In genomic region chr6:144372116-144372515, GRCh38 we compare ENCODE assay signal across 18 cellular contexts.
DNase-seq lines count a peak whose midpoint lies in the region; ATAC-seq, FAIRE-seq and TF ChIP-seq lines count a peak whose summit lies in the region.
"Had no signal": no experiment of that assay in that cellular context is flagged by ENCODE, and none has a peak within 500 bp of the region (broad histone marks: within the 10 kb centered on the region; RNA-seq: fewer than 3 reads in every experiment).

No MANE protein-coding gene starts in this region.

- H3K79me2 ChIP-seq in GM23338 (replicated peaks; ENCODE audit: insufficient read depth) (peaks cover 79% of the 10 kb centered on the region), K562 (ENCODE audit: control insufficient read depth, insufficient read depth, low read length) (no peaks in the 10 kb centered on the region)

- H3K4me1 ChIP-seq in GM23338 (ENCODE audit: insufficient read depth) (peaks cover 12% of the 10 kb centered on the region), K562 (replicated peaks in 1 of 2; ENCODE audit: control insufficient read depth in 2 of 2, insufficient read depth in 2 of 2, low read length in 2 of 2) (no peaks in the 10 kb centered on the region)

- DNase-seq in NCI-H82 (lab: John Stamatoyannopoulos, UW), result peak; percentile 27
- no peak for DNase-seq in NCI-H82 treated with DMSO at 0.1 percent for 48 hours (lab: John Stamatoyannopoulos, UW; ENCODE audit: unreplicated experiment)
- DNase-seq in GM23338 (ENCODE audit: low spot score), result no peak
- DNase-seq in K562 (ENCODE audit: extremely low read depth in 1 of 4, low spot score in 3 of 4), result no peak
- DNase-seq in memory B cell (ENCODE audit: low spot score in 2 of 2), result no peak
- no peak for DNase-seq in activated CD4-positive, alpha-beta T cell treated with anti-CD3 and anti-CD28 coated beads, Interleukin-2, amount 10 ng/mL, durations not matched to agents 7 days and 5 days
- DNase-seq in KG1 (lab: John Stamatoyannopoulos, UW), result no peak
- DNase-seq: AML-193; Calu3; CD8-positive, alpha-beta T cell; DMS79 treated with DMSO at 0.1 percent for 48 hours; GF-D8; GOT3; H9; IMR-90 had no signal

- H3F3A ChIP-seq in GM23338 (replicated peaks; ENCODE audit: low read depth), result no peaks in the 10 kb centered on the region

- CTCF ChIA-PET in K562 (lab: Yijun Ruan, JAX; ENCODE audit: low intra/inter-chr PET ratio), result no interaction called here
- CTCF ChIA-PET in activated CD4-positive, alpha-beta T cell treated with anti-CD3 and anti-CD28 coated beads, Interleukin-2, amount 10 ng/mL, durations not matched to agents 7 days and 5 days (lab: Charles Lee), result no interaction called here

- TF ChIP-seq CTCF in GM23338 (conservative IDR thresholded peaks at IDR 0.05; ENCODE audit: low read depth in 2 of 2) (no peak), K562 (IDR thresholded peaks at IDR 0.05 in 2 of 3, conservative IDR thresholded peaks at IDR 0.05 in 1 of 3; ENCODE audit: insufficient read depth in 2 of 3, low read depth in 1 of 3, low read length in 3 of 3) (no peak)

- POLR2A ChIA-PET in K562 (lab: Yijun Ruan, JAX), result interaction anchor here (0.6 kb wide), 1 partner anchor 671 kb away, joined by 3 read pairs; no protein-coding TSS in a partner anchor
- POLR2A ChIA-PET in activated CD4-positive, alpha-beta T cell treated with anti-CD3 and anti-CD28 coated beads, Interleukin-2, amount 10 ng/mL, durations not matched to agents 7 days and 5 days (lab: Charles Lee), result no interaction called here

- TF ChIP-seq EP300 in K562 (IDR thresholded peaks at IDR 0.05; ENCODE audit: low read length), result no peak

- H3K9me3 ChIP-seq in K562 (replicated peaks; ENCODE audit: control insufficient read depth, insufficient read depth, low read depth, low read length), result no peaks in the 10 kb centered on the region
- H3K9me3 ChIP-seq: A549 had no signal

- H3K9me2 ChIP-seq in GM23338 (ENCODE audit: insufficient read depth), result no peaks in the 10 kb centered on the region

- BruUV-seq in K562 (replicated peaks; lab: Mats Ljungman, UMichigan), result no TSS peak

- H3K9me1 ChIP-seq in K562 (ENCODE audit: control insufficient read depth, insufficient read depth, low read length), result no peaks in the 10 kb centered on the region

- no peak overlapping the region for H3K27ac Mint-ChIP-seq in GM23338
- peak overlapping the region; percentile 43 for H3K27ac Mint-ChIP-seq in memory B cell
- H3K27ac Mint-ChIP-seq in activated CD4-positive, alpha-beta T cell treated with anti-CD3 and anti-CD28 coated beads, Interleukin-2, amount 10 ng/mL, durations not matched to agents 7 days and 5 days, result no peak overlapping the region
- H3K27ac Mint-ChIP-seq: CD8-positive, alpha-beta T cell had no signal

- H3K27me3 Mint-ChIP-seq in GM23338 (ENCODE audit: insufficient read depth, low read depth, poor library complexity), result peaks cover 4% of the 10 kb centered on the region
- no peaks in the 10 kb centered on the region for H3K27me3 Mint-ChIP-seq in memory B cell
- H3K27me3 Mint-ChIP-seq in activated CD4-positive, alpha-beta T cell treated with anti-CD3 and anti-CD28 coated beads, Interleukin-2, amount 10 ng/mL, durations not matched to agents 7 days and 5 days, result no peaks in the 10 kb centered on the region

- peaks cover 26% of the 10 kb centered on the region for H3K36me3 Mint-ChIP-seq in GM23338 (ENCODE audit: low read depth)
- peaks cover 22% of the 10 kb centered on the region for H3K36me3 Mint-ChIP-seq in memory B cell
- peaks cover 58% of the 10 kb centered on the region for H3K36me3 Mint-ChIP-seq in activated CD4-positive, alpha-beta T cell treated with anti-CD3 and anti-CD28 coated beads, Interleukin-2, amount 10 ng/mL, durations not matched to agents 7 days and 5 days (ENCODE audit: low read depth)

- H2AFZ ChIP-seq in GM23338 (no peak overlapping the region), K562 (ENCODE audit: low read depth, low read length) (no peak overlapping the region)

- in situ Hi-C loops in K562 (cut with MboI), result no loop called here

- H3K4me2 ChIP-seq in GM23338, result peak overlapping the region; percentile 40; the same call in 1 of the 2 replicates
- H3K4me2 ChIP-seq in K562 (ENCODE audit: insufficient read depth, low read length), result no peak overlapping the region
- H3K4me2 ChIP-seq: A549; BLaER1 treated with 17β-estradiol and CSF1 and Interleukin-3, amounts not matched to agents 10 nM and 100 nM had no signal

- no peak for FAIRE-seq in K562 (lab: Jason Lieb, UNC)
- FAIRE-seq: A549 had no signal

- no peak overlapping the region for H3K4me3 ChIP-seq in GM23338
- no peak overlapping the region for H3K4me3 ChIP-seq in K562
- H3K4me3 ChIP-seq: A549; BLaER1 treated with 17β-estradiol and CSF1 and Interleukin-3, amounts not matched to agents 10 nM and 100 nM had no signal

- 0 out of 2 replicates have a peak overlapping the region, but pooled peaks have one; percentile 77 for H3K27ac ChIP-seq in GM23338 (ENCODE audit: low read depth)
- no peak overlapping the region for H3K27ac ChIP-seq in K562 (ENCODE audit: extremely low read depth, low read depth, low read length)
- H3K27ac ChIP-seq: 22Rv1; A549; BLaER1 treated with 17β-estradiol and CSF1 and Interleukin-3, amounts not matched to agents 10 nM and 100 nM had no signal

- 14% methylated on average over 2 of the region's 2 CpGs for WGBS in K562 (ENCODE audit: insufficient coverage, low coverage, missing lambda C conversion rate)

- H4K20me1 ChIP-seq in GM23338 (replicated peaks; ENCODE audit: insufficient read depth) (no peaks in the 10 kb centered on the region; the same call in 1 of the 2 replicates), K562 (replicated peaks; ENCODE audit: control insufficient read depth, insufficient read depth, low read length) (no peaks in the 10 kb centered on the region)

- no peak overlapping the region for H3K4me3 Mint-ChIP-seq in GM23338
- no peak overlapping the region for H3K4me3 Mint-ChIP-seq in memory B cell
- H3K4me3 Mint-ChIP-seq in activated CD4-positive, alpha-beta T cell treated with anti-CD3 and anti-CD28 coated beads, Interleukin-2, amount 10 ng/mL, durations not matched to agents 7 days and 5 days, result no peak overlapping the region
- H3K4me3 Mint-ChIP-seq: CD8-positive, alpha-beta T cell; H9 had no signal

- intact Hi-C loops in K562 (cut with micrococcal nuclease), result no loop called here

- TF ChIP-seq RAD21 in K562 (CRISPR knock-in tag; conservative IDR thresholded peaks at IDR 0.05 in 1 of 2, IDR thresholded peaks at IDR 0.05 in 1 of 2), result no peak

- H3K9me3 Mint-ChIP-seq in GM23338 (peaks cover 13% of the 10 kb centered on the region), memory B cell (no peaks in the 10 kb centered on the region)
- peaks cover 8% of the 10 kb centered on the region for H3K9me3 Mint-ChIP-seq in activated CD4-positive, alpha-beta T cell treated with anti-CD3 and anti-CD28 coated beads, Interleukin-2, amount 10 ng/mL, durations not matched to agents 7 days and 5 days

- TF ChIP-seq POLR2A in K562 (conservative IDR thresholded peaks at IDR 0.05), result no peak

- H3K27me3 ChIP-seq in GM23338 (ENCODE audit: insufficient read depth) (no peaks in the 10 kb centered on the region), K562 (ENCODE audit: control insufficient read depth in 2 of 2, insufficient read depth in 2 of 2, low read length in 2 of 2) (no peaks in the 10 kb centered on the region)
- H3K27me3 ChIP-seq: BLaER1 treated with 17β-estradiol and CSF1 and Interleukin-3, amounts not matched to agents 10 nM and 100 nM had no signal

- no peak overlapping the region for H3K9ac ChIP-seq in K562 (ENCODE audit: insufficient read depth in 1 of 2, low read depth in 2 of 2, low read length in 2 of 2)
- H3K9ac ChIP-seq: BLaER1 treated with 17β-estradiol and CSF1 and Interleukin-3, amounts not matched to agents 10 nM and 100 nM had no signal

- H3K4me1 Mint-ChIP-seq in GM23338, result peaks cover 8% of the 10 kb centered on the region
- peaks cover 15% of the 10 kb centered on the region for H3K4me1 Mint-ChIP-seq in memory B cell
- H3K4me1 Mint-ChIP-seq in activated CD4-positive, alpha-beta T cell treated with anti-CD3 and anti-CD28 coated beads, Interleukin-2, amount 10 ng/mL, durations not matched to agents 7 days and 5 days, result peaks cover 6% of the 10 kb centered on the region

- ATAC-seq in GM23338 (no peak), K562 (no peak), memory B cell (ENCODE audit: low read depth) (no peak)
- ATAC-seq: A549; CD8-positive, alpha-beta T cell had no signal

- no peaks in the 10 kb centered on the region for H3K36me3 ChIP-seq in GM23338 (ENCODE audit: insufficient read depth)
- no peaks in the 10 kb centered on the region for H3K36me3 ChIP-seq in K562 (ENCODE audit: control insufficient read depth, insufficient read depth, low read length)

TF ChIP-seq in GM23338, 12 proteins besides CTCF, POLR2A, EP300 and RAD21 (continues in another document):
- TF ChIP-seq EZH2phosphoT487 (IDR thresholded peaks at IDR 0.05; ENCODE audit: unreplicated experiment), result no peak
- no peak for TF ChIP-seq CREB1 (CRISPR knock-in tag; IDR thresholded peaks at IDR 0.05; ENCODE audit: low read depth)
- no peak for TF ChIP-seq STAT1 (IDR thresholded peaks at IDR 0.05; ENCODE audit: unreplicated experiment)
- TF ChIP-seq NANOG (IDR thresholded peaks at IDR 0.05; ENCODE audit: borderline replicate concordance), result no peak
- no peak for TF ChIP-seq JUNB (IDR thresholded peaks at IDR 0.05; ENCODE audit: unreplicated experiment)

TF ChIP-seq in K562, 482 proteins besides CTCF, POLR2A, EP300 and RAD21:
- peak; percentile 45; the same call in 1 of the 2 replicates for TF ChIP-seq ADNP (tag; IDR thresholded peaks at IDR 0.05)
- no peak for TF ChIP-seq CBX2 (IDR thresholded peaks at IDR 0.05; ENCODE audit: insufficient read depth, low read length, poor library complexity, severe bottlenecking)
- TF ChIP-seq RBM25 (IDR thresholded peaks at IDR 0.05; ENCODE audit: low read depth, low read length, severe bottlenecking), result peak; percentile 49
- no peak for TF ChIP-seq FIP1L1 (IDR thresholded peaks at IDR 0.05; ENCODE audit: low read depth, low read length, poor library complexity, severe bottlenecking)
- TF ChIP-seq ZNF143 (CRISPR knock-in tag; IDR thresholded peaks at IDR 0.05), result no peak
- no peak for TF ChIP-seq ZNF140 (CRISPR knock-in tag; IDR thresholded peaks at IDR 0.05)
- no peak for TF ChIP-seq HDAC8 (tag; IDR thresholded peaks at IDR 0.05)
